ENCODE assay signal across 16 cellular contexts in the genomic region with DNA sequence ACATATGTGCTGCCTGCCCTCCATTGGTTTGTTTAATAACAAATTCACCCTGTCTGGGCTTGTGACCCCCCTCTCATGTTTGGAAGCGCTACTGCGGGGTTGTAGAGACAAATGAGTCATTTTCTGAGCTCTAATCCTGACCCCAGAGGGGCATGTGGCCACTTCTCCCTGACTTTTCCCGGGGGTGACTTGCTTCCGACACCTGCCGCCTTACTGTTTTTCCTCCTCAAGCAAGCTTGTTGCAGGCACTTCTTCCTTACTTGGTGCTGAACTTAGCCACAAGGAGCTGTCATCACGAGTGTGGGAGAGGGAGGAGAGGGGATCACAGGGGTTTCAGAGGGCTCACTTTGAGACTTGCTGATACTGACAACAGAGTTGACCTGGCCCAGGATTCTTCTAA.
DNase-seq lines count a peak whose midpoint lies in the region; ATAC-seq and TF ChIP-seq lines count a peak whose summit lies in the region.
"Had no signal": no experiment of that assay in that cellular context is flagged by ENCODE, and none has a peak within 500 bp of the region (broad histone marks: within the 10 kb centered on the region; RNA-seq: fewer than 3 reads in every experiment).

No MANE protein-coding gene starts in this region.

- no peak overlapping the region for H3K56ac ChIP-seq in H9 (ENCODE audit: insufficient read length, low read depth, low read length)

- ATAC-seq in CD4-positive, CD25-positive, alpha-beta regulatory T cell (ENCODE audit: low read depth in 2 of 2) = no peak
- ATAC-seq in activated naive CD8-positive, alpha-beta T cell treated with anti-CD3 and anti-CD28 coated beads, Interleukin-2, amount 50 U/mL, for 24 hours = no peak
- ATAC-seq in natural killer cell (peak in 1 of 3 donors; percentile 35), HG02678 (IDR thresholded peaks at IDR 0.05; ENCODE audit: unreplicated experiment) (no peak)
- ATAC-seq: HepG2 had no signal

- no peak overlapping the region for H2AK5ac ChIP-seq in H9 (ENCODE audit: insufficient read length, low read length)

- no peaks in the 10 kb centered on the region for H3K79me2 ChIP-seq in H9 (ENCODE audit: insufficient read depth, low read length)

- H2AFZ ChIP-seq in H9 (ENCODE audit: low read length) = no peak overlapping the region

- intact Hi-C loops in natural killer cell (cut with micrococcal nuclease) = loop anchor here (2.0 to 5.0 kb wide), 2 partner anchors 42 to 179 kb away; a partner anchor contains a TSS

- H4K20me1 ChIP-seq in H9 (ENCODE audit: control insufficient read depth, insufficient read depth, insufficient read length) = no peaks in the 10 kb centered on the region

- H3K36me3 ChIP-seq in CD4-positive, CD25-positive, alpha-beta regulatory T cell (ENCODE audit: control insufficient read depth, insufficient read depth, low read length) = no peaks in the 10 kb centered on the region

- no peak overlapping the region for H3T11ph ChIP-seq in H9 (ENCODE audit: low read length)

- H3K36me3 Mint-ChIP-seq in CD4-positive, CD25-positive, alpha-beta regulatory T cell = peaks cover 18% of the 10 kb centered on the region
- H3K36me3 Mint-ChIP-seq in H9 (ENCODE audit: insufficient read depth in 1 of 3, low read depth in 3 of 3) (peaks cover 24 to 31% (median 25%) of the 10 kb centered on the region in 3 experiments), natural killer cell (no peaks in the 10 kb centered on the region), HFFc6 (ENCODE audit: low read depth) (peaks cover 9% of the 10 kb centered on the region; the same call in 1 of the 2 replicates)
- H3K36me3 Mint-ChIP-seq in activated naive CD8-positive, alpha-beta T cell treated with anti-CD3 and anti-CD28 coated beads, Interleukin-2, amount 50 U/mL, for 24 hours (ENCODE audit: low read depth) = peaks cover 12% of the 10 kb centered on the region

- WGBS in H9 (ENCODE audit: extremely low coverage, insufficient read length, low lambda C conversion rate) = no CpG with 5 or more reads among the region's 6 CpGs

- H3K23ac ChIP-seq in H9 (ENCODE audit: insufficient read length, low read depth, low read length) = no peak overlapping the region

- H3K4ac ChIP-seq in H9 (ENCODE audit: low read depth, low read length) = no peak overlapping the region

- H2BK5ac ChIP-seq in H9 (ENCODE audit: insufficient read length, low read length) = no peak overlapping the region

- H2BK120ac ChIP-seq in H9 (ENCODE audit: low read depth, low read length, poor library complexity, severe bottlenecking) = no peak overlapping the region

- no peak overlapping the region for H3K14ac ChIP-seq in H9 (ENCODE audit: insufficient read depth, low read length)

- peaks cover 0 to 5% (median 0%) of the 10 kb centered on the region in 7 donors for H3K9me3 Mint-ChIP-seq in CD4-positive, CD25-positive, alpha-beta regulatory T cell
- peaks cover 3 to 8% of the 10 kb centered on the region in 2 experiments; a peak in 2 of 5 replicates for H3K9me3 Mint-ChIP-seq in H9
- no peaks in the 10 kb centered on the region for H3K9me3 Mint-ChIP-seq in activated naive CD8-positive, alpha-beta T cell treated with anti-CD3 and anti-CD28 coated beads, Interleukin-2, amount 50 U/mL, for 24 hours
- no peaks in the 10 kb centered on the region for H3K9me3 Mint-ChIP-seq in natural killer cell
- H3K9me3 Mint-ChIP-seq in HFFc6 = no peaks in the 10 kb centered on the region

- H3K4me3 ChIP-seq in CD4-positive, CD25-positive, alpha-beta regulatory T cell (ENCODE audit: low read depth, low read length) = peak overlapping the region; percentile 76
- H3K4me3 ChIP-seq: body of pancreas, psoas muscle, SJCRH30 had no signal

- peak overlapping the region; percentile 88 to 94 (median 89) for H3K4me3 Mint-ChIP-seq in CD4-positive, CD25-positive, alpha-beta regulatory T cell
- H3K4me3 Mint-ChIP-seq in H9 = no peak overlapping the region
- peak overlapping the region; percentile 77 for H3K4me3 Mint-ChIP-seq in activated naive CD8-positive, alpha-beta T cell treated with anti-CD3 and anti-CD28 coated beads, Interleukin-2, amount 50 U/mL, for 24 hours
- peak overlapping the region; percentile 90 for H3K4me3 Mint-ChIP-seq in natural killer cell
- H3K4me3 Mint-ChIP-seq in HFFc6 = no peak overlapping the region

- no peak overlapping the region for H3K18ac ChIP-seq in H9 (ENCODE audit: insufficient read length, low read depth, low read length)

- H3K27ac Mint-ChIP-seq in CD4-positive, CD25-positive, alpha-beta regulatory T cell = peak overlapping the region; percentile 99 to 100 (median 99)
- H3K27ac Mint-ChIP-seq in H9 (peak overlapping the region in 2 of 3 experiments; percentile 29 to 94; a peak in 2 of 7 replicates), natural killer cell (peak overlapping the region; percentile 94 to 95), HFFc6 (no peak overlapping the region)
- H3K27ac Mint-ChIP-seq in activated naive CD8-positive, alpha-beta T cell treated with anti-CD3 and anti-CD28 coated beads, Interleukin-2, amount 50 U/mL, for 24 hours = no peak overlapping the region

- H3K79me1 ChIP-seq in H9 (ENCODE audit: insufficient read depth, low read depth, low read length, poor library complexity, severe bottlenecking) = no peaks in the 10 kb centered on the region

- H4K5ac ChIP-seq in H9 (ENCODE audit: insufficient read length, low read depth, low read length) = no peak overlapping the region

- H3K4me2 ChIP-seq in H9 (ENCODE audit: insufficient read depth, insufficient read length, low read length) = no peak overlapping the region

- no peak overlapping the region for H4K8ac ChIP-seq in H9 (replicated peaks; ENCODE audit: insufficient read length, low read depth, low read length)

- no peaks in the 10 kb centered on the region for H3K27me3 Mint-ChIP-seq in CD4-positive, CD25-positive, alpha-beta regulatory T cell
- H3K27me3 Mint-ChIP-seq in H9 (ENCODE audit: low read depth) (no peaks in the 10 kb centered on the region), natural killer cell (ENCODE audit: low read depth in 2 of 2) (no peaks in the 10 kb centered on the region), HFFc6 (ENCODE audit: insufficient read depth) (no peaks in the 10 kb centered on the region; the same call in 1 of the 2 replicates)
- H3K27me3 Mint-ChIP-seq in activated naive CD8-positive, alpha-beta T cell treated with anti-CD3 and anti-CD28 coated beads, Interleukin-2, amount 50 U/mL, for 24 hours = no peaks in the 10 kb centered on the region

- peak in 1 of 3 donors; percentile 8 for DNase-seq in CD4-positive, CD25-positive, alpha-beta regulatory T cell
- DNase-seq in H9 (no peak), natural killer cell (no peak), NCI-H187 (lab: John Stamatoyannopoulos, UW) (no peak), HFFc6 (no peak)
- no peak for DNase-seq in activated naive CD8-positive, alpha-beta T cell treated with anti-CD3 and anti-CD28 coated beads, Interleukin-2, amount 50 U/mL, for 24 hours
- DNase-seq in stimulated activated CD4-positive, alpha-beta T cell treated with anti-CD3 and anti-CD28 coated beads, Interleukin-12 subunit alpha, Interleukin-12 subunit beta, amount 100 ng/mL, for 4 hours = no peak
- DNase-seq: body of pancreas; NCI-H1048; psoas muscle; SJCRH30; stimulated activated CD4-positive, alpha-beta T cell treated with anti-CD3 and anti-CD28 coated beads, Interleukin-1b, Interleukin-23, amount 100 ng/mL, for 48 hours; stimulated activated CD8-positive, alpha-beta memory T cell treated with anti-CD3 and anti-CD28 coated beads, Interleukin-4, amount 100 ng/mL, for 48 hours had no signal

- H3K27ac ChIP-seq in CD4-positive, CD25-positive, alpha-beta regulatory T cell (ENCODE audit: insufficient read depth, low read length, poor library complexity, severe bottlenecking) = peak overlapping the region; percentile 79
- no peak overlapping the region for H3K27ac ChIP-seq in H9 (ENCODE audit: insufficient read length, low read depth, low read length)
- H3K27ac ChIP-seq: C4-2B, SJCRH30 had no signal

- H3K9ac ChIP-seq in H9 (ENCODE audit: extremely low read depth, insufficient read length, low read length) = no peak overlapping the region

- no peaks in the 10 kb centered on the region for H3K9me3 ChIP-seq in CD4-positive, CD25-positive, alpha-beta regulatory T cell (ENCODE audit: control insufficient read depth in 2 of 2, low read length in 2 of 2)
- H3K9me3 ChIP-seq in H9 (ENCODE audit: control insufficient read depth, low read depth, low read length) = no peaks in the 10 kb centered on the region
- H3K9me3 ChIP-seq: body of pancreas, psoas muscle had no signal

- H2BK15ac ChIP-seq in H9 (ENCODE audit: low read depth, low read length) = no peak overlapping the region; the same call in 1 of the 2 replicates

- TF ChIP-seq CTCF in H9 (conservative IDR thresholded peaks at IDR 0.05) (no peak), natural killer cell (IDR thresholded peaks at IDR 0.05) (no peak), HFFc6 (IDR thresholded peaks at IDR 0.05) (no peak)

- no peak overlapping the region for H4K91ac ChIP-seq in H9 (ENCODE audit: insufficient read length, low read depth, low read length)

- no peaks in the 10 kb centered on the region for H3K23me2 ChIP-seq in H9 (ENCODE audit: insufficient read length, low read depth, low read length, poor library complexity, severe bottlenecking)

- no peaks in the 10 kb centered on the region for H3K27me3 ChIP-seq in CD4-positive, CD25-positive, alpha-beta regulatory T cell (ENCODE audit: control insufficient read depth, insufficient read depth, low read length)
- H3K27me3 ChIP-seq in H9 (ENCODE audit: insufficient read depth, low read length) = no peaks in the 10 kb centered on the region
- H3K27me3 ChIP-seq: body of pancreas, SJCRH30 had no signal

- H2BK12ac ChIP-seq in H9 (ENCODE audit: insufficient read length, low read depth, low read length) = no peak overlapping the region

- H2BK20ac ChIP-seq in H9 (ENCODE audit: low read depth, low read length, poor library complexity, severe bottlenecking) = no peak overlapping the region

- peaks cover 18 to 75% (median 50%) of the 10 kb centered on the region in 4 donors for H3K4me1 Mint-ChIP-seq in CD4-positive, CD25-positive, alpha-beta regulatory T cell
- H3K4me1 Mint-ChIP-seq in H9 (peaks cover 39 to 49% of the 10 kb centered on the region in 2 experiments), natural killer cell (peaks cover 39% of the 10 kb centered on the region in 2 donors), HFFc6 (ENCODE audit: low read depth) (no peaks in the 10 kb centered on the region)
- H3K4me1 Mint-ChIP-seq in activated naive CD8-positive, alpha-beta T cell treated with anti-CD3 and anti-CD28 coated beads, Interleukin-2, amount 50 U/mL, for 24 hours = peaks cover 38% of the 10 kb centered on the region

- peaks cover 35% of the 10 kb centered on the region for H3K4me1 ChIP-seq in CD4-positive, CD25-positive, alpha-beta regulatory T cell (ENCODE audit: control insufficient read depth, insufficient read depth, low read length, poor library complexity, severe bottlenecking)
- H3K4me1 ChIP-seq in H9 (ENCODE audit: insufficient read depth, low read length) = peaks cover 13% of the 10 kb centered on the region
- H3K4me1 ChIP-seq: body of pancreas had no signal

Comparison
In these comparisons a context has a peak if more than half of its experiments do, and no peak if none do; other contexts are left out.
1. H3K27ac Mint-ChIP-seq: peak in CD4-positive, CD25-positive, alpha-beta regulatory T cell (3 of 3), H9 (2 of 3) and natural killer cell (2 of 2); none in activated naive CD8-positive, alpha-beta T cell treated with anti-CD3 and anti-CD28 coated beads, Interleukin-2, amount 50 U/mL, for 24 hours (single experiment) and HFFc6 (single experiment).
2. H3K4me3 Mint-ChIP-seq: peak in CD4-positive, CD25-positive, alpha-beta regulatory T cell (4 of 4), activated naive CD8-positive, alpha-beta T cell treated with anti-CD3 and anti-CD28 coated beads, Interleukin-2, amount 50 U/mL, for 24 hours (single experiment) and natural killer cell (single experiment); none in H9 (0 of 2) and HFFc6 (single experiment).